ENCODE assay signal across 9 cellular contexts in the genomic region with DNA sequence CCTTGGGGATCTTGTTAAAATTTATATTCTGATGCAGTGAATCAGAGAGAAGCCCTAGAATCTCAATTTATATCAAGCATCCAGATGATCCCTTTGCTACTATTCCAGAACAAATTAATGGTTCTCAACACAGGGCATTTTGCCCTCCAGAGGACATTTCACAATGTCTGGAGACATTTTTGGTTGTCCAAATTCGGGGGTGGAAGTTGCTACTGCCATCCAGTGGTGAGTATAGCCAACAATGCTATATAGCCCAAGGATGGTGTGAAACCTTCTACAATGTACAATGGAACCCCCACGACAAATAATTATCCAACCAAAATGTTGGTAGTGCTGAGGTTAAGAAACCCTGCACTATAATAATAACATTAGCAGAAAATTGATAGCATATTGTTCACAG.
DNase-seq lines count a peak whose midpoint lies in the region; ATAC-seq and TF ChIP-seq lines count a peak whose summit lies in the region.
"Had no signal": no experiment of that assay in that cellular context is flagged by ENCODE, and none has a peak within 500 bp of the region (broad histone marks: within the 10 kb centered on the region; RNA-seq: fewer than 3 reads in every experiment).

No MANE protein-coding gene starts in this region.

- peaks cover 4% of the 10 kb centered on the region for H3K9me3 ChIP-seq in psoas muscle
- H3K9me3 ChIP-seq in gastrocnemius medialis, result peaks cover 0 to 5% (median 0%) of the 10 kb centered on the region in 3 donors
- H3K9me3 ChIP-seq: BLaER1 had no signal

- H3K4me1 ChIP-seq in psoas muscle (no peaks in the 10 kb centered on the region), gastrocnemius medialis (no peaks in the 10 kb centered on the region)
- H3K4me1 ChIP-seq: BLaER1 had no signal

- intact Hi-C loops in psoas muscle (cut with DNase I), result no loop called here
- intact Hi-C loops in gastrocnemius medialis (cut with DNase I; ENCODE audit: low total_unique reads), result no loop called here

- no peak for ATAC-seq in psoas muscle
- ATAC-seq in GM19455 (IDR thresholded peaks at IDR 0.05; ENCODE audit: unreplicated experiment), result no peak
- no peak for ATAC-seq in gastrocnemius medialis

- no peak overlapping the region for H3K27ac ChIP-seq in psoas muscle
- no peak overlapping the region for H3K27ac ChIP-seq in gastrocnemius medialis
- H3K27ac ChIP-seq: BLaER1 had no signal

- 31 to 37% (median 35%) methylated on average over 2 of the region's 2 CpGs for WGBS in psoas muscle, 3 donors

- TF ChIP-seq POLR2A in gastrocnemius medialis (IDR thresholded peaks at IDR 0.05), result no peak

- DNase-seq in NCI-H2081 (lab: John Stamatoyannopoulos, UW) (peak; percentile 13 to 67), NCI-H2081 treated with DMSO at 0.1 percent for 48 hours (lab: John Stamatoyannopoulos, UW) (no peak), KBM-7 (peak; percentile 0), astrocyte of the spinal cord (ENCODE audit: low read depth, low spot score) (no peak), psoas muscle (no peak), NCI-H128 (lab: John Stamatoyannopoulos, UW; ENCODE audit: unreplicated experiment) (no peak), gastrocnemius medialis (no peak)

- peak; percentile 45 for TF ChIP-seq CTCF in astrocyte of the spinal cord (IDR thresholded peaks at IDR 0.05; ENCODE audit: low read depth, low read length)
- TF ChIP-seq CTCF in psoas muscle (IDR thresholded peaks at IDR 0.05), result peak; percentile 9
- TF ChIP-seq CTCF in gastrocnemius medialis (IDR thresholded peaks at IDR 0.05 in 4 of 5, conservative IDR thresholded peaks at IDR 0.05 in 1 of 5), result no peak

- H3K27me3 ChIP-seq in psoas muscle (ENCODE audit: insufficient read depth in 3 of 3, low read length in 2 of 3) (no peaks in the 10 kb centered on the region), gastrocnemius medialis (no peaks in the 10 kb centered on the region)
- H3K27me3 ChIP-seq: BLaER1 had no signal

- H3K36me3 ChIP-seq in psoas muscle (ENCODE audit: insufficient read depth in 1 of 2, low read depth in 1 of 2) (no peaks in the 10 kb centered on the region), gastrocnemius medialis (no peaks in the 10 kb centered on the region)
- H3K36me3 ChIP-seq: BLaER1 had no signal

- in situ Hi-C loops in KBM-7 (cut with MboI; ENCODE audit: low pct_unique_long_range_greater_than_20kb, low sequenced_read_pairs) (no loop called here), astrocyte of the spinal cord (cut with HindIII; ENCODE audit: low sequenced_read_pairs) (no loop called here), gastrocnemius medialis (cut with MboI; ENCODE audit: low sequenced_read_pairs in 4 of 4) (no loop called here)

- H3K4me3 ChIP-seq in astrocyte of the spinal cord (ENCODE audit: low read depth, low read length), result no peak overlapping the region
- no peak overlapping the region for H3K4me3 ChIP-seq in psoas muscle
- H3K4me3 ChIP-seq in gastrocnemius medialis, result no peak overlapping the region
- H3K4me3 ChIP-seq: BLaER1 had no signal

Comparison
In these comparisons a context has a peak if more than half of its experiments do, and no peak if none do; other contexts are left out.
1. DNase-seq: peak in NCI-H2081 (2 of 2) and KBM-7 (single experiment); none in NCI-H2081 treated with DMSO at 0.1 percent for 48 hours (single experiment), astrocyte of the spinal cord (single experiment), psoas muscle (0 of 2), NCI-H128 (single experiment) and gastrocnemius medialis (0 of 2).
2. CTCF ChIP-seq: peak in astrocyte of the spinal cord (single experiment) and psoas muscle (single experiment); none in gastrocnemius medialis (0 of 5).